In the genomic region with DNA sequence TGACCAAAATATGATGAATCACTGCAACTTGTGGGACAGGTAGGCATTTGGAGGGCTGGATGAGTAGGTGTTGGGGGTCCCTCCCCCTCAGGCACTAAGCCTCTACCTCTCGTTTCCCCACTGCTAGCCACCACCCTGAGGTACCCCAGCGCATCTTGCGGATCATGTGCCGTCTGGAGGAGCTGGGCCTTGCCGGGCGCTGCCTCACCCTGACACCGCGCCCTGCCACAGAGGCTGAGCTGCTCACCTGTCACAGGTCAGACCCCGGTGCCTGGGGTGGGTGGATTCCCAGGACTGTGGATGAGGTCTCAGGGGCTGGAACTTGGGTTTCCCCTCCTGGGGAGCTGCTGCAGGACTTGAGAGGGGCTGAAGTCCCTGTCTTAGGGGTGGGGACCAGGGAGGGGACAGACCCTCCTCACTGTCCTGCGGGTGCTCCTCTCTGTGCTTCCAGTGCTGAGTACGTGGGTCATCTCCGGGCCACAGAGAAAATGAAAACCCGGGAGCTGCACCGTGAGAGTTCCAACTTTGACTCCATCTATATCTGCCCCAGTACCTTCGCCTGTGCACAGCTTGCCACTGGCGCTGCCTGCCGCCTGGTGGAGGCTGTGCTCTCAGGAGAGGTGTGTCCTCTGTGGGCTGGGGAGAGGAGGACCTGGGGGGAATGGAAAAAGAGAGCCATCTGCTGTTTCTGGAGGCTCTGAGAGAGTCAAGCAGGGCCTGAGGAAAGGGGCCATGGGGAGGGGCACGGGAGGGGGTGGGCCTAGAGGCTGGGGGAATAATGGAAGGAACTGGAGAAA, we compare ENCODE assay signal across 27 cellular contexts. TPM values are rescaled to one million over a fixed set of nuclear protein-coding genes. Genes with fewer than 3 reads are reported as not detected.
"Had no signal": no experiment of that assay in that cellular context is flagged by ENCODE, and none has a peak within 500 bp of the region (broad histone marks: within the 10 kb centered on the region; RNA-seq: fewer than 3 reads in every experiment).

No MANE protein-coding gene starts in this region.

- H3K9me3 ChIP-seq: heart left ventricle, neutrophil, sigmoid colon, stomach, thoracic aorta, transverse colon had no signal

- H3K27me3 ChIP-seq: heart left ventricle, neutrophil, sigmoid colon, stomach, transverse colon had no signal

- DNase-seq: cortex of kidney; dorsolateral prefrontal cortex; effector CD8-positive, alpha-beta T cell; heart left ventricle; hippocampal formation; kidney glomerular epithelial cell; mesendoderm; naive B cell; sigmoid colon; stimulated activated CD4-positive, alpha-beta T cell treated with anti-CD3 and anti-CD28 coated beads, Interleukin-2, amount 100 ng/mL, for 24 hours; stimulated activated CD4-positive, alpha-beta T cell treated with anti-CD3 and anti-CD28 coated beads, Interleukin-4, amount 100 ng/mL, for 4 hours; stimulated activated naive CD4-positive, alpha-beta T cell; stomach; substantia nigra; transverse colon had no signal

- H3K27ac ChIP-seq: dorsolateral prefrontal cortex, heart left ventricle, neutrophil, sigmoid colon, skin epidermis, stomach, thoracic aorta, transverse colon had no signal

- H3K4me1 ChIP-seq: heart left ventricle, sigmoid colon, stomach, transverse colon had no signal

- H3K36me3 ChIP-seq: transverse colon had no signal

- FAIRE-seq: frontal cortex had no signal

- H3K4me3 ChIP-seq: dorsolateral prefrontal cortex, heart left ventricle, sigmoid colon, skin epidermis, stomach, thoracic aorta, transverse colon had no signal

- H3K27me3 Mint-ChIP-seq: naive B cell had no signal

RNA-seq across cellular contexts. Expression of gene ERAS, which starts 10.1 kb away (rescaled TPM):
- total RNA-seq: fibroblast of lung, frontal cortex, glomerular endothelial cell, heart left ventricle, liver, lung microvascular endothelial cell, osteocyte, pulmonary artery endothelial cell, sigmoid colon, stomach, thoracic aorta, transverse colon, ureter had no signal
- polyA plus RNA-seq: heart left ventricle, liver, stomach had no signal

RNA-seq across cellular contexts. Expression of gene PCSK1N, which starts 19.2 kb away (rescaled TPM):
- total RNA-seq: pulmonary artery endothelial cell had no signal
- polyA plus RNA-seq: heart left ventricle had no signal

RNA-seq across cellular contexts. Expression of gene GATA1, which starts 29.8 kb away (rescaled TPM):
- total RNA-seq: fibroblast of lung, glomerular endothelial cell, lung microvascular endothelial cell, osteocyte, pulmonary artery endothelial cell, sigmoid colon, transverse colon, ureter had no signal
- polyA plus RNA-seq: fibroblast of lung, heart left ventricle, neural cell, sigmoid colon had no signal

RNA-seq across cellular contexts. Expression of gene GLOD5, which starts 54.7 kb away (rescaled TPM):
- total RNA-seq: dorsolateral prefrontal cortex, fibroblast of lung, frontal cortex, glomerular endothelial cell, heart left ventricle, lung microvascular endothelial cell, osteocyte, pulmonary artery endothelial cell, sigmoid colon, stomach, thoracic aorta, ureter had no signal
- polyA plus RNA-seq: fibroblast of lung, heart left ventricle, neural cell had no signal
